In genomic region chr16:53433509-53433908, GRCh38 we compare ENCODE assay signal across 8 cellular contexts. TPM values are rescaled to one million over a fixed set of nuclear protein-coding genes. Genes with fewer than 3 reads are reported as not detected.
DNase-seq lines count a peak whose midpoint lies in the region; ATAC-seq and TF ChIP-seq lines count a peak whose summit lies in the region.

No MANE protein-coding gene starts in this region.

- no peaks in the 10 kb centered on the region for H3K36me3 ChIP-seq in RWPE2 (ENCODE audit: low read depth)
- no peaks in the 10 kb centered on the region for H3K36me3 ChIP-seq in esophagus muscularis mucosa
- no peaks in the 10 kb centered on the region for H3K36me3 ChIP-seq in trophoblast cell (ENCODE audit: control insufficient read depth in 1 of 2, insufficient read depth in 2 of 2, low read length in 2 of 2)

- H2AK5ac ChIP-seq in trophoblast cell (ENCODE audit: low read length), result no peak overlapping the region

- H3K18ac ChIP-seq in trophoblast cell (ENCODE audit: low read length), result no peak overlapping the region

- H3K27ac ChIP-seq in RWPE2 (ENCODE audit: poor library complexity, severe bottlenecking) (peak overlapping the region; percentile 54), esophagus muscularis mucosa (replicated peaks in 1 of 4) (peak overlapping the region; percentile 94 to 99 (median 96)), trophoblast cell (ENCODE audit: low read depth, low read length) (peak overlapping the region; percentile 98)

- H3K4me2 ChIP-seq in trophoblast cell (ENCODE audit: low read length), result peak overlapping the region; percentile 87

- peak overlapping the region; percentile 82 for H2BK5ac ChIP-seq in trophoblast cell (ENCODE audit: low read depth, low read length, poor library complexity)

- peaks cover 9% of the 10 kb centered on the region for H3K79me2 ChIP-seq in trophoblast cell (ENCODE audit: control insufficient read depth, insufficient read depth, low read length, poor library complexity)

- peaks cover 28% of the 10 kb centered on the region for H3K79me1 ChIP-seq in trophoblast cell (ENCODE audit: low read length)

- TF ChIP-seq EP300 in esophagus muscularis mucosa (IDR thresholded peaks at IDR 0.05), result no peak

- H3K4me1 ChIP-seq in RWPE2 (ENCODE audit: insufficient read depth, poor library complexity, severe bottlenecking), result no peaks in the 10 kb centered on the region
- peaks cover 17 to 25% (median 22%) of the 10 kb centered on the region in 4 donors for H3K4me1 ChIP-seq in esophagus muscularis mucosa
- peaks cover 0 to 4% of the 10 kb centered on the region in 2 experiments for H3K4me1 ChIP-seq in trophoblast cell (ENCODE audit: control insufficient read depth in 1 of 2, insufficient read depth in 2 of 2, low read length in 2 of 2)

- intact Hi-C loops in esophagus muscularis mucosa (cut with DNase I), result no loop called here

- peak overlapping the region; percentile 97 for H3K4me3 ChIP-seq in RWPE2 (ENCODE audit: severe bottlenecking)
- peak overlapping the region; percentile 97 to 100 (median 98) for H3K4me3 ChIP-seq in esophagus muscularis mucosa
- H3K4me3 ChIP-seq in trophoblast cell (ENCODE audit: low read depth, low read length), result no peak overlapping the region

- TF ChIP-seq CTCF in RWPE2 (IDR thresholded peaks at IDR 0.05; ENCODE audit: poor library complexity, severe bottlenecking) (no peak), esophagus muscularis mucosa (IDR thresholded peaks at IDR 0.05) (no peak)

- no peak overlapping the region for H3K14ac ChIP-seq in trophoblast cell (ENCODE audit: low read length)

- H4K91ac ChIP-seq in trophoblast cell (ENCODE audit: low read depth, low read length), result no peak overlapping the region

- peak overlapping the region; percentile 53 for H4K8ac ChIP-seq in trophoblast cell (ENCODE audit: low read depth, low read length)

- H3K9me3 ChIP-seq in RWPE2 (ENCODE audit: severe bottlenecking) (no peaks in the 10 kb centered on the region), esophagus muscularis mucosa (no peaks in the 10 kb centered on the region), trophoblast cell (ENCODE audit: insufficient read depth, low read depth, low read length) (no peaks in the 10 kb centered on the region)

- H3K27me3 ChIP-seq in RWPE2 (ENCODE audit: insufficient read depth, poor library complexity, severe bottlenecking) (no peaks in the 10 kb centered on the region), esophagus muscularis mucosa (no peaks in the 10 kb centered on the region), trophoblast cell (ENCODE audit: insufficient read depth, low read length) (no peaks in the 10 kb centered on the region)

- TF ChIP-seq POLR2A in esophagus muscularis mucosa (IDR thresholded peaks at IDR 0.05; ENCODE audit: low read depth), result no peak

- H3K9ac ChIP-seq in trophoblast cell (ENCODE audit: low read length), result no peak overlapping the region

- no peak overlapping the region for H2AFZ ChIP-seq in trophoblast cell (ENCODE audit: insufficient read depth, low read length, poor library complexity)

- H4K12ac ChIP-seq in trophoblast cell (ENCODE audit: low read depth, low read length), result peak overlapping the region; percentile 23

- H3K4ac ChIP-seq in trophoblast cell (ENCODE audit: low read depth, low read length), result no peak overlapping the region

- H2BK120ac ChIP-seq in trophoblast cell (ENCODE audit: insufficient read depth, low read length, poor library complexity), result peak overlapping the region; percentile 81

- 87% methylated on average over 7 of the region's 7 CpGs for WGBS in esophagus muscularis mucosa
- WGBS in trophoblast cell (ENCODE audit: extremely low coverage, insufficient coverage, insufficient read length), result no CpG with 5 or more reads among the region's 7 CpGs

- DNase-seq in DMS53 treated with DMSO at 0.1 percent for 48 hours (lab: John Stamatoyannopoulos, UW; ENCODE audit: unreplicated experiment), result peak; percentile 36
- DNase-seq in RWPE2 (ENCODE audit: low spot score), result no peak
- no peak for DNase-seq in esophagus muscularis mucosa (ENCODE audit: extremely low spot score)
- DNase-seq in trophoblast cell, result peak; percentile 96
- DNase-seq in SHP77 (lab: John Stamatoyannopoulos, UW), result no peak
- no peak for DNase-seq in COLO668 (lab: John Stamatoyannopoulos, UW; ENCODE audit: unreplicated experiment)

- no peak overlapping the region for H3K23ac ChIP-seq in trophoblast cell (ENCODE audit: low read length)

- H2BK12ac ChIP-seq in trophoblast cell (ENCODE audit: low read length), result no peak overlapping the region

- ATAC-seq in RWPE2 (ENCODE audit: low read depth) (no peak), GM18909 (IDR thresholded peaks at IDR 0.05; ENCODE audit: poor library complexity, unreplicated experiment) (no peak), HG03196 (IDR thresholded peaks at IDR 0.05; ENCODE audit: unreplicated experiment) (no peak)

RNA-seq across cellular contexts. Expression of gene RBL2, which starts 0.8 kb away (rescaled TPM):
- total RNA-seq in esophagus muscularis mucosa, result 10 to 100 TPM; 72.8 to 90.3 (median 84.4) TPM
- polyA plus RNA-seq in trophoblast cell (2013), result 18.2 and 18.5 TPM in 2 replicates

Comparison
In these comparisons a context has a peak if more than half of its experiments do, and no peak if none do; other contexts are left out.
1. DNase-seq: peak in DMS53 treated with DMSO at 0.1 percent for 48 hours (single experiment) and trophoblast cell (2 of 2); none in RWPE2 (single experiment), esophagus muscularis mucosa (single experiment), SHP77 (0 of 2) and COLO668 (single experiment).
2. Peak in every context shown above with its lines, with median percentiles within 50 percentile points of each other: H3K27ac ChIP-seq.